In genomic region chr11:35289821-35290220, GRCh38 we compare ENCODE assay signal across 12 cellular contexts.
DNase-seq lines count a peak whose midpoint lies in the region; ATAC-seq, FAIRE-seq and TF ChIP-seq lines count a peak whose summit lies in the region.
"Had no signal": no experiment of that assay in that cellular context is flagged by ENCODE, and none has a peak within 500 bp of the region (broad histone marks: within the 10 kb centered on the region; RNA-seq: fewer than 3 reads in every experiment).

No MANE protein-coding gene starts in this region.

- H2AFZ ChIP-seq in astrocyte (ENCODE audit: low read depth, low read length), result peak overlapping the region; percentile 6

- peaks cover 20% of the 10 kb centered on the region for H3K4me1 ChIP-seq in astrocyte (ENCODE audit: insufficient read depth, low read length)

- no peaks in the 10 kb centered on the region for H3K27me3 ChIP-seq in astrocyte (ENCODE audit: insufficient read depth, low read length)
- H3K27me3 ChIP-seq in dorsolateral prefrontal cortex, result no peaks in the 10 kb centered on the region

- POLR2A ChIA-PET in AG04449 (lab: Yijun Ruan, JAX), result interaction anchor here (0.7 kb wide), 1 partner anchor 22 kb away, joined by 3 read pairs; no protein-coding TSS in a partner anchor
- POLR2A ChIA-PET in activated CD8-positive, alpha-beta T cell treated with anti-CD3 and anti-CD28 coated beads for 36 hours (lab: Charles Lee), result interaction anchor here (1.4 kb wide), 1 partner anchor 8 kb away, joined by 4 read pairs; no protein-coding TSS in a partner anchor

- no peaks in the 10 kb centered on the region for H3K36me3 Mint-ChIP-seq in astrocyte (ENCODE audit: low read depth, unreplicated experiment)
- H3K36me3 Mint-ChIP-seq in activated CD8-positive, alpha-beta T cell treated with anti-CD3 and anti-CD28 coated beads for 36 hours (ENCODE audit: low read depth), result peaks cover 3% of the 10 kb centered on the region

- H3K27me3 Mint-ChIP-seq in astrocyte (ENCODE audit: low read depth, unreplicated experiment), result no peaks in the 10 kb centered on the region
- no peaks in the 10 kb centered on the region for H3K27me3 Mint-ChIP-seq in activated CD8-positive, alpha-beta T cell treated with anti-CD3 and anti-CD28 coated beads for 36 hours
- H3K27me3 Mint-ChIP-seq: activated B cell treated with CpG ODN at 0.5 μM for 24 hours had no signal

- ATAC-seq in activated CD8-positive, alpha-beta T cell treated with anti-CD3 and anti-CD28 coated beads for 36 hours, result no peak

- intact Hi-C loops in dorsolateral prefrontal cortex (cut with DNase I), result no loop called here
- intact Hi-C loops in activated CD8-positive, alpha-beta T cell treated with anti-CD3 and anti-CD28 coated beads for 36 hours (cut with micrococcal nuclease), result no loop called here

- no peak overlapping the region for H3K4me3 Mint-ChIP-seq in astrocyte (ENCODE audit: unreplicated experiment)
- H3K4me3 Mint-ChIP-seq in activated CD8-positive, alpha-beta T cell treated with anti-CD3 and anti-CD28 coated beads for 36 hours, result no peak overlapping the region
- H3K4me3 Mint-ChIP-seq: activated B cell treated with CpG ODN at 0.5 μM for 24 hours had no signal

- TF ChIP-seq CTCF in AG04449 (IDR thresholded peaks at IDR 0.05; ENCODE audit: insufficient read depth, low read length, missing control alignments), result no peak
- no peak for TF ChIP-seq CTCF in astrocyte (IDR thresholded peaks at IDR 0.05; ENCODE audit: insufficient read depth, low read depth, low read length)
- no peak for TF ChIP-seq CTCF in foreskin fibroblast (IDR thresholded peaks at IDR 0.05; ENCODE audit: low read depth, low read length)
- TF ChIP-seq CTCF in dorsolateral prefrontal cortex (IDR thresholded peaks at IDR 0.05 in 54 of 56, conservative IDR thresholded peaks at IDR 0.05 in 2 of 56; ENCODE audit: low read depth in 1 of 56, partially characterized antibody in 56 of 56), result no peak
- no peak for TF ChIP-seq CTCF in activated CD8-positive, alpha-beta T cell treated with anti-CD3 and anti-CD28 coated beads for 36 hours (IDR thresholded peaks at IDR 0.05)

- CTCF ChIA-PET in AG04449 (lab: Yijun Ruan, JAX), result interaction anchor here (1.2 to 1.3 kb wide), 2 partner anchors 14 to 29 kb away, joined by 3 read pairs; no protein-coding TSS in a partner anchor
- CTCF ChIA-PET in activated CD8-positive, alpha-beta T cell treated with anti-CD3 and anti-CD28 coated beads for 36 hours (lab: Charles Lee), result interaction anchor here (1.4 kb wide), 1 partner anchor 16 kb away, joined by 5 read pairs; no protein-coding TSS in a partner anchor

- H3K4me3 ChIP-seq in AG04449 (ENCODE audit: low read depth, low read length), result no peak overlapping the region
- H3K4me3 ChIP-seq in astrocyte (ENCODE audit: insufficient read depth, low read depth, low read length), result peak overlapping the region; percentile 17
- H3K4me3 ChIP-seq in foreskin fibroblast (ENCODE audit: low read depth in 1 of 2, low read length in 2 of 2), result no peak overlapping the region
- no peak overlapping the region for H3K4me3 ChIP-seq in dorsolateral prefrontal cortex

- no peaks in the 10 kb centered on the region for H3K9me3 ChIP-seq in astrocyte (ENCODE audit: insufficient read depth, low read depth, low read length)

- DNase-seq in AG04449 (ENCODE audit: low read depth, low spot score), result peak; percentile 10
- DNase-seq in HS-27A (ENCODE audit: low read depth), result peak; percentile 76
- DNase-seq in astrocyte (ENCODE audit: low read depth), result peak; percentile 66
- DNase-seq in foreskin fibroblast, result peak; percentile 66 to 69
- DNase-seq in dorsolateral prefrontal cortex, result no peak
- DNase-seq in activated naive CD4-positive, alpha-beta T cell treated with anti-CD3 and anti-CD28 coated beads, Interleukin-2, amount 50 U/mL, for 16 hours, result no peak
- no peak for DNase-seq in stimulated activated CD4-positive, alpha-beta T cell treated with anti-CD3 and anti-CD28 coated beads, Interleukin-2, amount 100 ng/mL, for 48 hours
- no peak for DNase-seq in activated CD8-positive, alpha-beta T cell treated with anti-CD3 and anti-CD28 coated beads for 36 hours
- DNase-seq: activated B cell treated with CpG ODN at 0.5 μM for 24 hours, GOT3, NCI-H1092 treated with DMSO at 0.1 percent for 48 hours, posterior cingulate gyrus had no signal

- FAIRE-seq in astrocyte (lab: Jason Lieb, UNC), result peak; percentile 87

- no peaks in the 10 kb centered on the region for H3K36me3 ChIP-seq in astrocyte (ENCODE audit: insufficient read depth, low read length)

- peak overlapping the region; percentile 35 for H3K27ac Mint-ChIP-seq in astrocyte (ENCODE audit: unreplicated experiment)
- no peak overlapping the region for H3K27ac Mint-ChIP-seq in activated CD8-positive, alpha-beta T cell treated with anti-CD3 and anti-CD28 coated beads for 36 hours
- H3K27ac Mint-ChIP-seq: activated B cell treated with CpG ODN at 0.5 μM for 24 hours had no signal

- H3K4me1 Mint-ChIP-seq in astrocyte (ENCODE audit: low read depth, unreplicated experiment), result peaks cover 20% of the 10 kb centered on the region
- H3K4me1 Mint-ChIP-seq in activated CD8-positive, alpha-beta T cell treated with anti-CD3 and anti-CD28 coated beads for 36 hours (ENCODE audit: low read depth), result peaks cover 46% of the 10 kb centered on the region

- no peaks in the 10 kb centered on the region for H3K9me3 Mint-ChIP-seq in astrocyte (ENCODE audit: unreplicated experiment)
- no peaks in the 10 kb centered on the region for H3K9me3 Mint-ChIP-seq in activated CD8-positive, alpha-beta T cell treated with anti-CD3 and anti-CD28 coated beads for 36 hours
- H3K9me3 Mint-ChIP-seq: activated B cell treated with CpG ODN at 0.5 μM for 24 hours had no signal

- H3K4me2 ChIP-seq in astrocyte (ENCODE audit: low read length), result peak overlapping the region; percentile 70

- H4K20me1 ChIP-seq in astrocyte (ENCODE audit: insufficient read depth, low read length), result no peaks in the 10 kb centered on the region

- peak overlapping the region; percentile 52 for H3K9ac ChIP-seq in astrocyte (ENCODE audit: low read length)

- H3K79me2 ChIP-seq in astrocyte (ENCODE audit: insufficient read depth, low read length), result no peaks in the 10 kb centered on the region

- H3K27ac ChIP-seq in astrocyte (ENCODE audit: low read depth, low read length) (peak overlapping the region; percentile 80), dorsolateral prefrontal cortex (peak overlapping the region in 1 of 59 donors; percentile 2)

Comparison
In these comparisons a context has a peak if more than half of its experiments do, and no peak if none do; other contexts are left out.
1. DNase-seq: peak in AG04449 (single experiment), HS-27A (single experiment), astrocyte (single experiment) and foreskin fibroblast (2 of 2); none in dorsolateral prefrontal cortex (0 of 10), activated naive CD4-positive, alpha-beta T cell treated with anti-CD3 and anti-CD28 coated beads, Interleukin-2, amount 50 U/mL, for 16 hours (single experiment), stimulated activated CD4-positive, alpha-beta T cell treated with anti-CD3 and anti-CD28 coated beads, Interleukin-2, amount 100 ng/mL, for 48 hours (0 of 2) and activated CD8-positive, alpha-beta T cell treated with anti-CD3 and anti-CD28 coated beads for 36 hours (single experiment).